In genomic region chr4:4859799-4860380, GRCh38 we compare ENCODE assay signal across 9 cellular contexts. TPM values are rescaled to one million over a fixed set of nuclear protein-coding genes. Genes with fewer than 3 reads are reported as not detected.
DNase-seq lines count a peak whose midpoint lies in the region; ATAC-seq and TF ChIP-seq lines count a peak whose summit lies in the region.
"Had no signal": no experiment of that assay in that cellular context is flagged by ENCODE, and none has a peak within 500 bp of the region (broad histone marks: within the 10 kb centered on the region; RNA-seq: fewer than 3 reads in every experiment).

No MANE protein-coding gene starts in this region.

- H3K4me1 Mint-ChIP-seq in mesothelial cell of epicardium: peaks cover 67% of the 10 kb centered on the region

- peak overlapping the region in 2 of 3 experiments; percentile 40 to 42 for H3K4me3 ChIP-seq in mammary epithelial cell (replicated peaks in 1 of 3; ENCODE audit: insufficient read depth in 1 of 3, low read depth in 2 of 3, low read length in 3 of 3)

- WGBS in mammary epithelial cell (ENCODE audit: low coverage, missing lambda C conversion rate): 15% methylated on average over 13 of the region's 65 CpGs

- H4K20me1 ChIP-seq in mammary epithelial cell (ENCODE audit: insufficient read depth, low read length): no peaks in the 10 kb centered on the region

- peaks cover 38% of the 10 kb centered on the region for H3K27me3 Mint-ChIP-seq in mesothelial cell of epicardium (ENCODE audit: low read depth)

- no peaks in the 10 kb centered on the region for H3K9me3 Mint-ChIP-seq in mesothelial cell of epicardium
- H3K9me3 Mint-ChIP-seq: central memory CD8-positive, alpha-beta T cell had no signal

- dilution Hi-C loops in mammary epithelial cell (cut with HindIII; ENCODE audit: low sequenced_read_pairs): no loop called here

- intact Hi-C loops in mammary epithelial cell (cut with micrococcal nuclease): no loop called here

- H3K4me3 Mint-ChIP-seq in mesothelial cell of epicardium: peak overlapping the region; percentile 97

- peaks cover 23% of the 10 kb centered on the region for H3K36me3 Mint-ChIP-seq in mesothelial cell of epicardium

- DNase-seq in ACHN (peak; percentile 30), mammary epithelial cell (no peak), mesothelial cell of epicardium (ENCODE audit: low spot score in 2 of 2, unreplicated experiment in 2 of 2) (no peak), G401 (ENCODE audit: low spot score) (no peak), DMS79 (lab: John Stamatoyannopoulos, UW) (no peak)
- DNase-seq in activated CD4-positive, alpha-beta T cell treated with anti-CD3 and anti-CD28 coated beads, Interleukin-2, amount 50 U/mL, for 48 hours: no peak

- H3K9ac ChIP-seq in mammary epithelial cell (ENCODE audit: insufficient read depth, low read length): no peak overlapping the region

- H3K36me3 ChIP-seq in mammary epithelial cell (ENCODE audit: insufficient read depth, low read length): no peaks in the 10 kb centered on the region

- peak; percentile 26 for ATAC-seq in GM19438 (IDR thresholded peaks at IDR 0.05; ENCODE audit: low read depth, unreplicated experiment)
- ATAC-seq in HG03442 (IDR thresholded peaks at IDR 0.05; ENCODE audit: unreplicated experiment): peak; percentile 21

- H3K9me3 ChIP-seq in mammary epithelial cell (replicated peaks; ENCODE audit: insufficient read depth, low read length): peaks cover 3% of the 10 kb centered on the region

- in situ Hi-C loops in ACHN (cut with HindIII; ENCODE audit: low pct_ligation_motif_present, low pct_unique_long_range_greater_than_20kb, low sequenced_read_pairs) (no loop called here), mammary epithelial cell (cut with MboI; ENCODE audit: low sequenced_read_pairs in 2 of 2) (loop anchor here in 1 of 2 donors (25.0 kb wide), 1 partner anchor 373 kb away; no protein-coding TSS in a partner anchor), G401 (cut with HindIII; ENCODE audit: low sequenced_read_pairs) (no loop called here)

- H3K27me3 ChIP-seq in mammary epithelial cell (ENCODE audit: insufficient read depth, low read length): peaks cover 58% of the 10 kb centered on the region

- no peak overlapping the region for H3K27ac ChIP-seq in mammary epithelial cell (ENCODE audit: insufficient read depth, low read depth, low read length)

- peak overlapping the region; percentile 90 for H3K4me2 ChIP-seq in mammary epithelial cell (ENCODE audit: insufficient read depth, low read depth, low read length)

- CTCF ChIA-PET in mammary epithelial cell (lab: Charles Lee; ENCODE audit: low non-redundant PET): no interaction called here

- H2AFZ ChIP-seq in mammary epithelial cell (ENCODE audit: low read depth, low read length): peak overlapping the region; percentile 75

- no peaks in the 10 kb centered on the region for H3K79me2 ChIP-seq in mammary epithelial cell (ENCODE audit: insufficient read depth, low read length)

- peaks cover 8% of the 10 kb centered on the region for H3K4me1 ChIP-seq in mammary epithelial cell (ENCODE audit: insufficient read depth, low read length)

- no TSS peak for BruUV-seq in mammary epithelial cell (replicated peaks; lab: Mats Ljungman, UMichigan)

- TF ChIP-seq CTCF in mammary epithelial cell (conservative IDR thresholded peaks at IDR 0.05 in 1 of 2, IDR thresholded peaks at IDR 0.05 in 1 of 2; ENCODE audit: extremely low read depth in 1 of 2, insufficient read depth in 1 of 2, low read depth in 1 of 2, low read length in 2 of 2) (no peak), mesothelial cell of epicardium (IDR thresholded peaks at IDR 0.05; ENCODE audit: unreplicated experiment) (no peak)

- no peak overlapping the region for H3K27ac Mint-ChIP-seq in mesothelial cell of epicardium

RNA-seq across cellular contexts. Expression of gene MSX1, which starts 0.4 kb away (rescaled TPM):
- total RNA-seq in mammary epithelial cell: 1 to 10 TPM in 1 of 2 donors, under 1 TPM in 1; 0.67 to 2.6 TPM
- 0.17 TPM for polyA plus RNA-seq in mammary epithelial cell
- not detected for polyA minus RNA-seq in mammary epithelial cell
- 44.9 to 50.3 TPM (median 46.0 TPM) in 3 replicates for total RNA-seq in mesothelial cell of epicardium
- total RNA-seq in G401 (2014; rRNA removed; shearing (Covaris generic)): 210 and 226 TPM in 2 replicates

Comparison
In these comparisons a context has a peak if more than half of its experiments do, and no peak if none do; other contexts are left out.
1. RNA of gene MSX1, which starts 0.4 kb away (total RNA-seq): 210 to 226 TPM in G401 and 44.9 to 50.3 TPM in mesothelial cell of epicardium; 0.67 to 2.6 TPM in mammary epithelial cell; every median in the first group is over 10 times any median in the second.